8 cellular contexts compared by ENCODE assay signal in the genomic region with DNA sequence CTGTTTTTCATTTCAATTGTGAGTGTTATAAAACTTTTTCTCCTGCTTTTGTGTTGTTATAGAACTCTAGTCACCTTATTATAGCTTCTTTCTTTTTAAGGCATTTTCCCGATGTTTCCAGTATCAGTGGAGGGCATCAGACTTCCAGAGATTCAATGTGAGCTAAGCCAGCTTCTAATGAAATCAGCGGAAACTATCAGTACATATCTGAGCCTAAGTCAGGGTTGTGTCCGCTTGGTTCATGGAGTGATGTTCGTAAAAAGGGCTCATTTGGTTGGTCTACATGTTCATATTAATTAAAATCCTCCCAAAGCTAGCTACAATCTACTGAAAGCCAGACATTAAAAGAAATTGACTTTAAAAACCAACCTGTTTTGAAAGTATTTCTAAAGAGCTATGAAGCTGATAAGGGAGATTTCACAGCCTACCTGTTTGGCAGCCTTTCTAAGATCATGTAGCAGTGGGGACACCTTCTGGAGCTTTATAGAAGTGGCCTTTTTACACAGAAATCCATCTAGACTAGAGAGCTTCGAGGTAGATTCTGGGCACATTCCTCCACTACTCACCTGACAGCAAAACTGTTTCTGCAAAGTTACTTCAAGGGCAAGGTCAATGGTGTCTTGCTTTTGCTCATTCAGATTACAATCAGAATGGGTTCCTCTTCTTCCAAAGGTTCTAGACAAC.
DNase-seq lines count a peak whose midpoint lies in the region; ATAC-seq and TF ChIP-seq lines count a peak whose summit lies in the region.
"Not testable (repeated sequence)": the region's sequence is repeated elsewhere in the genome, so short reads cannot be mapped to it uniquely, and the experiment has no call there.

No MANE protein-coding gene starts in this region.

- not testable (repeated sequence) for H3K4ac ChIP-seq in mesendoderm (ENCODE audit: low read depth, low read length)

- H3K79me1 ChIP-seq in mesendoderm (ENCODE audit: low read length): not testable (repeated sequence)

- H4K8ac ChIP-seq in mesendoderm (ENCODE audit: low read depth, low read length): not testable (repeated sequence)

- H3K4me3 ChIP-seq in Karpas-422 (ENCODE audit: low read length); fibroblast of the aortic adventitia (ENCODE audit: low read depth, low read length); mesendoderm (ENCODE audit: low read length); upper lobe of right lung: not testable (repeated sequence)

- H4K20me1 ChIP-seq in Karpas-422 (ENCODE audit: insufficient read depth, low read depth, low read length): not testable (repeated sequence)

- not testable (repeated sequence) for H3K27me3 ChIP-seq in Karpas-422 (ENCODE audit: low read length); mesendoderm (ENCODE audit: insufficient read depth, low read length, poor library complexity); upper lobe of right lung

- H2BK15ac ChIP-seq in mesendoderm (replicated peaks; ENCODE audit: low read depth): not testable (repeated sequence)

- WGBS in mesendoderm (ENCODE audit: extremely low coverage, insufficient coverage, low lambda C conversion rate): no CpG with 5 or more reads among the region's 5 CpGs

- not testable (repeated sequence) for H3K23ac ChIP-seq in mesendoderm (ENCODE audit: low read length)

- not testable (repeated sequence) for H3K4me2 ChIP-seq in Karpas-422 (ENCODE audit: low read depth, low read length, poor library complexity, severe bottlenecking); mesendoderm (ENCODE audit: low read length)

- not testable (repeated sequence) for H2BK120ac ChIP-seq in mesendoderm (ENCODE audit: low read depth, low read length)

- not testable (repeated sequence) for H3K56ac ChIP-seq in mesendoderm (ENCODE audit: low read length)

- H2AFZ ChIP-seq in Karpas-422 (ENCODE audit: low read length): not testable (repeated sequence)

- H3K18ac ChIP-seq in mesendoderm (ENCODE audit: low read length): not testable (repeated sequence)

- DNase-seq in DMS53 (lab: John Stamatoyannopoulos, UW) (peak; percentile 76), Karpas-422 (peak; percentile 64), NCI-H2227 (lab: John Stamatoyannopoulos, UW; ENCODE audit: unreplicated experiment) (peak; percentile 45), RPMI8226 (peak; percentile 26), amniotic stem cell (lab: John Stamatoyannopoulos, UW) (peak; percentile 0), fibroblast of the aortic adventitia (ENCODE audit: low read depth) (peak; percentile 16), mesendoderm (peak; percentile 60)
- not testable (repeated sequence) for DNase-seq in upper lobe of right lung

- not testable (repeated sequence) for H3K36me3 ChIP-seq in Karpas-422 (ENCODE audit: insufficient read depth, low read length); mesendoderm (ENCODE audit: control insufficient read depth, insufficient read depth, low read length); upper lobe of right lung

- not testable (repeated sequence) for H3K9me2 ChIP-seq in Karpas-422 (replicated peaks; ENCODE audit: insufficient read depth, low read length)

- H3K9me3 ChIP-seq in Karpas-422 (ENCODE audit: low read length); upper lobe of right lung: not testable (repeated sequence)

- H4K5ac ChIP-seq in mesendoderm (ENCODE audit: low read length): not testable (repeated sequence)

- peak; percentile 70 for ATAC-seq in upper lobe of right lung

- TF ChIP-seq CTCF in fibroblast of the aortic adventitia (IDR thresholded peaks at IDR 0.05; ENCODE audit: insufficient read depth, low read length): peak; percentile 4
- TF ChIP-seq CTCF in upper lobe of right lung (IDR thresholded peaks at IDR 0.05): not testable (repeated sequence)

- not testable (repeated sequence) for H3K27ac ChIP-seq in Karpas-422 (ENCODE audit: low read length); mesendoderm (ENCODE audit: low read depth, low read length); upper lobe of right lung

- H3K9ac ChIP-seq in Karpas-422 (ENCODE audit: low read length); mesendoderm (ENCODE audit: low read length): not testable (repeated sequence)

- H3K79me2 ChIP-seq in Karpas-422 (ENCODE audit: low read length); mesendoderm (ENCODE audit: control insufficient read depth, insufficient read depth, low read length): not testable (repeated sequence)

- not testable (repeated sequence) for H2BK5ac ChIP-seq in mesendoderm (ENCODE audit: low read length)

- intact Hi-C loops in upper lobe of right lung (cut with DNase I): not testable (repeated sequence)

- H3K4me1 ChIP-seq in Karpas-422 (ENCODE audit: low read length); mesendoderm (ENCODE audit: control insufficient read depth, low read depth, low read length); upper lobe of right lung: not testable (repeated sequence)

- not testable (repeated sequence) for H2AK5ac ChIP-seq in mesendoderm (ENCODE audit: low read length)
